ENCODE assay signal across 16 cellular contexts in genomic region chr14:104785708-104786080, GRCh38. TPM values are rescaled to one million over a fixed set of nuclear protein-coding genes. Genes with fewer than 3 reads are reported as not detected.
A peak's percentile ranks its signal among the peaks of the same experiment; 100 is the strongest.
DNase-seq lines count a peak whose midpoint lies in the region; ATAC-seq and TF ChIP-seq lines count a peak whose summit lies in the region.
"Had no signal": no experiment of that assay in that cellular context is flagged by ENCODE, and none has a peak within 500 bp of the region (broad histone marks: within the 10 kb centered on the region; RNA-seq: fewer than 3 reads in every experiment).

No MANE protein-coding gene starts in this region.

- no peak overlapping the region for H3K4me3 Mint-ChIP-seq in activated naive CD4-positive, alpha-beta T cell treated with anti-CD3 and anti-CD28 coated beads, Interleukin-2, amount 50 U/mL, for 24 hours
- no peak overlapping the region for H3K4me3 Mint-ChIP-seq in memory B cell

- H3K4me1 Mint-ChIP-seq in activated naive CD4-positive, alpha-beta T cell treated with anti-CD3 and anti-CD28 coated beads, Interleukin-2, amount 50 U/mL, for 24 hours: peaks cover 16% of the 10 kb centered on the region
- no peaks in the 10 kb centered on the region for H3K4me1 Mint-ChIP-seq in memory B cell

- no peak for TF ChIP-seq POLR2A in upper lobe of left lung (IDR thresholded peaks at IDR 0.05)

- H3K36me3 Mint-ChIP-seq in activated naive CD4-positive, alpha-beta T cell treated with anti-CD3 and anti-CD28 coated beads, Interleukin-2, amount 50 U/mL, for 24 hours: no peaks in the 10 kb centered on the region
- H3K36me3 Mint-ChIP-seq in memory B cell: no peaks in the 10 kb centered on the region

- H3K36me3 ChIP-seq in upper lobe of left lung: peaks cover 0 to 49% (median 17%) of the 10 kb centered on the region in 4 donors
- H3K36me3 ChIP-seq in effector memory CD4-positive, alpha-beta T cell (ENCODE audit: control insufficient read depth, insufficient read depth, low read length): peaks cover 14% of the 10 kb centered on the region
- H3K36me3 ChIP-seq: MG63 had no signal

- TF ChIP-seq CTCF in VCaP (conservative IDR thresholded peaks at IDR 0.05) (no peak), upper lobe of left lung (IDR thresholded peaks at IDR 0.05) (no peak)

- no peaks in the 10 kb centered on the region for H3K9me3 ChIP-seq in upper lobe of left lung
- no peaks in the 10 kb centered on the region for H3K9me3 ChIP-seq in effector memory CD4-positive, alpha-beta T cell (ENCODE audit: control insufficient read depth, low read length)
- H3K9me3 ChIP-seq: MG63 had no signal

- no peak overlapping the region for H3K4me3 ChIP-seq in upper lobe of left lung
- H3K4me3 ChIP-seq in effector memory CD4-positive, alpha-beta T cell (ENCODE audit: insufficient read depth, low read depth, low read length, poor library complexity, severe bottlenecking): no peak overlapping the region
- H3K4me3 ChIP-seq: MG63 had no signal

- 87 to 93% methylated on average over 3 to 13 of the region's 13 CpGs for WGBS in upper lobe of left lung, 2 donors

- no peak for DNase-seq in activated naive CD4-positive, alpha-beta T cell (lab: John Stamatoyannopoulos, UW)
- no peak for DNase-seq in memory B cell (ENCODE audit: low spot score in 2 of 2)
- DNase-seq in upper lobe of left lung: peak in 1 of 2 donors; percentile 62
- no peak for DNase-seq in NCI-H1417 (lab: John Stamatoyannopoulos, UW)
- DNase-seq in effector memory CD4-positive, alpha-beta T cell: no peak
- DNase-seq: DMS 273 treated with DMSO at 0.1 percent for 48 hours, GF-D8, GOT3, MG63, NCI-H1694 treated with DMSO at 0.1 percent for 48 hours, NCI-H2107, NCI-H69, SIG-M5 had no signal

- H3K27me3 Mint-ChIP-seq in activated naive CD4-positive, alpha-beta T cell treated with anti-CD3 and anti-CD28 coated beads, Interleukin-2, amount 50 U/mL, for 24 hours: no peaks in the 10 kb centered on the region
- no peaks in the 10 kb centered on the region for H3K27me3 Mint-ChIP-seq in memory B cell

- TF ChIP-seq EP300 in upper lobe of left lung (IDR thresholded peaks at IDR 0.05): no peak

- H3K9me3 Mint-ChIP-seq in activated naive CD4-positive, alpha-beta T cell treated with anti-CD3 and anti-CD28 coated beads, Interleukin-2, amount 50 U/mL, for 24 hours: no peaks in the 10 kb centered on the region
- no peaks in the 10 kb centered on the region for H3K9me3 Mint-ChIP-seq in memory B cell

- peak overlapping the region; percentile 41 for H3K27ac Mint-ChIP-seq in activated naive CD4-positive, alpha-beta T cell treated with anti-CD3 and anti-CD28 coated beads, Interleukin-2, amount 50 U/mL, for 24 hours
- H3K27ac Mint-ChIP-seq in memory B cell: peak overlapping the region; percentile 47

- ATAC-seq in memory B cell (ENCODE audit: low read depth) (no peak), upper lobe of left lung (ENCODE audit: low FRiP score in 2 of 2) (no peak), GM21786 (IDR thresholded peaks at IDR 0.05; ENCODE audit: unreplicated experiment) (no peak)

- peaks cover 37 to 64% (median 58%) of the 10 kb centered on the region in 4 donors for H3K4me1 ChIP-seq in upper lobe of left lung
- peaks cover 20% of the 10 kb centered on the region for H3K4me1 ChIP-seq in effector memory CD4-positive, alpha-beta T cell (ENCODE audit: control insufficient read depth, insufficient read depth, low read length, poor library complexity, severe bottlenecking)

- no peaks in the 10 kb centered on the region for H3K27me3 ChIP-seq in upper lobe of left lung
- H3K27me3 ChIP-seq in effector memory CD4-positive, alpha-beta T cell (replicated peaks; ENCODE audit: control insufficient read depth, insufficient read depth, low read length, poor library complexity, severe bottlenecking): no peaks in the 10 kb centered on the region
- H3K27me3 ChIP-seq: MG63 had no signal

- H3K27ac ChIP-seq in VCaP (peak overlapping the region; percentile 40; the same call in 1 of the 2 replicates), upper lobe of left lung (peak overlapping the region; percentile 23 to 78 (median 61))
- no peak overlapping the region for H3K27ac ChIP-seq in effector memory CD4-positive, alpha-beta T cell (ENCODE audit: insufficient read depth, low read length, poor library complexity, severe bottlenecking)

RNA-seq across cellular contexts. Expression of gene AKT1, which starts 9.9 kb away (rescaled TPM):
- total RNA-seq in upper lobe of left lung: 100 to 1,000 TPM; 122 to 283 (median 191) TPM

RNA-seq across cellular contexts. Expression of gene ZBTB42, which starts 15.2 kb away (rescaled TPM):
- total RNA-seq in upper lobe of left lung: 10 to 100 TPM; 13.9 to 24.8 (median 20.9) TPM

RNA-seq across cellular contexts. Expression of gene SIVA1, which starts 32.7 kb away (rescaled TPM):
- 100 to 1,000 TPM in 2 of 6 donors, 10 to 100 TPM in 4; 72.3 to 241 (median 91.0) TPM for total RNA-seq in upper lobe of left lung
